9 cellular contexts compared by ENCODE assay signal in genomic region chr3:160707187-160707789, GRCh38. TPM values are rescaled to one million over a fixed set of nuclear protein-coding genes. Genes with fewer than 3 reads are reported as not detected.
DNase-seq lines count a peak whose midpoint lies in the region; ATAC-seq, FAIRE-seq and TF ChIP-seq lines count a peak whose summit lies in the region.
"Had no signal": no experiment of that assay in that cellular context is flagged by ENCODE, and none has a peak within 500 bp of the region (broad histone marks: within the 10 kb centered on the region; RNA-seq: fewer than 3 reads in every experiment).

No MANE protein-coding gene starts in this region.

- CTCF ChIA-PET in A549 (lab: Yijun Ruan, JAX) = interaction anchor here (0.9 to 2.9 kb wide), 5 partner anchors 22 to 240 kb away, joined by 3 to 20 read pairs (median 3); no protein-coding TSS in a partner anchor

- no peaks in the 10 kb centered on the region for H3K9me3 Mint-ChIP-seq in activated T-helper 1 cell treated with anti-CD3 and anti-CD28 coated beads, Interleukin-12 subunit alpha, Interleukin-12 subunit beta, Interleukin-2, Interleukin-4 antibody, amounts not matched to agents 30 ng/mL and 10 ng/mL and 1 ng/mL, durations not matched to agents 14 hours and 24 hours and 36 hours
- H3K9me3 Mint-ChIP-seq in glutamatergic neuron (ENCODE audit: unreplicated experiment) = no peaks in the 10 kb centered on the region
- H3K9me3 Mint-ChIP-seq: dendritic cell treated with granulocyte-macrophage colony-stimulating factor and Interleukin-4, amounts not matched to agents 40 ng/mL and 50 ng/mL, for 4 days had no signal

- DNase-seq in A549 (ENCODE audit: low read depth in 1 of 2, low spot score in 1 of 2) (peak; percentile 23 to 60), GM06990 (ENCODE audit: extremely low read depth, insufficient read length) (no peak), NCI-H446 (lab: John Stamatoyannopoulos, UW) (peak; percentile 38 to 74), glutamatergic neuron (no peak), putamen (ENCODE audit: low spot score) (peak; percentile 54)
- peak; percentile 8 for DNase-seq in activated T-helper 1 cell treated with anti-CD3 and anti-CD28 coated beads, Interleukin-12 subunit alpha, Interleukin-12 subunit beta, Interleukin-2, Interleukin-4 antibody, amounts not matched to agents 30 ng/mL and 10 ng/mL and 1 ng/mL, durations not matched to agents 14 hours and 24 hours and 36 hours (ENCODE audit: low spot score)

- no peak overlapping the region for H3K4me3 ChIP-seq in A549
- H3K4me3 ChIP-seq in GM06990 (replicated peaks; ENCODE audit: low read depth, low read length) = no peak overlapping the region

- TF ChIP-seq POLR2A in A549 (IDR thresholded peaks at IDR 0.05; ENCODE audit: low read length) = no peak

- peak; percentile 23 for FAIRE-seq in A549 (lab: Jason Lieb, UNC)

- no peaks in the 10 kb centered on the region for H3K36me3 Mint-ChIP-seq in activated T-helper 1 cell treated with anti-CD3 and anti-CD28 coated beads, Interleukin-12 subunit alpha, Interleukin-12 subunit beta, Interleukin-2, Interleukin-4 antibody, amounts not matched to agents 30 ng/mL and 10 ng/mL and 1 ng/mL, durations not matched to agents 14 hours and 24 hours and 36 hours (ENCODE audit: low read depth)
- H3K36me3 Mint-ChIP-seq in glutamatergic neuron (ENCODE audit: unreplicated experiment) = no peaks in the 10 kb centered on the region

- H3K9me3 ChIP-seq in A549 = no peaks in the 10 kb centered on the region

- TF ChIP-seq RAD21 in A549 (conservative IDR thresholded peaks at IDR 0.05 in 1 of 2, IDR thresholded peaks at IDR 0.05 in 1 of 2) = peak; percentile 74 to 77

- peak; percentile 61 for TF ChIP-seq CTCF in A549 (IDR thresholded peaks at IDR 0.05)
- peak; percentile 42 for TF ChIP-seq CTCF in GM06990 (IDR thresholded peaks at IDR 0.05; ENCODE audit: insufficient read depth, low read length, poor library complexity, severe bottlenecking)
- TF ChIP-seq CTCF in glutamatergic neuron (IDR thresholded peaks at IDR 0.05; ENCODE audit: partially characterized antibody, unreplicated experiment) = peak; percentile 41

- H3K4me1 ChIP-seq in A549 = no peaks in the 10 kb centered on the region

- no peaks in the 10 kb centered on the region; the same call in 1 of the 2 replicates for H3K27me3 ChIP-seq in GM06990 (replicated peaks; ENCODE audit: control insufficient read depth, insufficient read depth, low read length)

- no peak overlapping the region for H3K27ac Mint-ChIP-seq in activated T-helper 1 cell treated with anti-CD3 and anti-CD28 coated beads, Interleukin-12 subunit alpha, Interleukin-12 subunit beta, Interleukin-2, Interleukin-4 antibody, amounts not matched to agents 30 ng/mL and 10 ng/mL and 1 ng/mL, durations not matched to agents 14 hours and 24 hours and 36 hours
- no peak overlapping the region for H3K27ac Mint-ChIP-seq in glutamatergic neuron (ENCODE audit: unreplicated experiment)
- H3K27ac Mint-ChIP-seq: dendritic cell treated with granulocyte-macrophage colony-stimulating factor and Interleukin-4, amounts not matched to agents 40 ng/mL and 50 ng/mL, for 4 days had no signal

- no peaks in the 10 kb centered on the region for H3K4me1 Mint-ChIP-seq in activated T-helper 1 cell treated with anti-CD3 and anti-CD28 coated beads, Interleukin-12 subunit alpha, Interleukin-12 subunit beta, Interleukin-2, Interleukin-4 antibody, amounts not matched to agents 30 ng/mL and 10 ng/mL and 1 ng/mL, durations not matched to agents 14 hours and 24 hours and 36 hours (ENCODE audit: low read depth)
- H3K4me1 Mint-ChIP-seq in glutamatergic neuron (ENCODE audit: low read depth, unreplicated experiment) = peaks cover 8% of the 10 kb centered on the region

- H3K36me3 ChIP-seq in GM06990 (ENCODE audit: control insufficient read depth, insufficient read depth, low read length) = no peaks in the 10 kb centered on the region

- intact Hi-C loops in activated T-helper 1 cell treated with anti-CD3 and anti-CD28 coated beads, Interleukin-12 subunit alpha, Interleukin-12 subunit beta, Interleukin-2, Interleukin-4 antibody, amounts not matched to agents 30 ng/mL and 10 ng/mL and 1 ng/mL, durations not matched to agents 14 hours and 24 hours and 36 hours (cut with micrococcal nuclease) = loop anchor here (1.0 to 5.0 kb wide), 3 partner anchors 235 to 715 kb away; no protein-coding TSS in a partner anchor

- ATAC-seq in A549 (peak; percentile 65 to 93; a peak in 4 of 6 replicates), HG02938 (IDR thresholded peaks at IDR 0.05; ENCODE audit: unreplicated experiment) (peak; percentile 75), HG03095 (IDR thresholded peaks at IDR 0.05; ENCODE audit: unreplicated experiment) (no peak)

- peaks cover 15% of the 10 kb centered on the region for H3K27me3 Mint-ChIP-seq in activated T-helper 1 cell treated with anti-CD3 and anti-CD28 coated beads, Interleukin-12 subunit alpha, Interleukin-12 subunit beta, Interleukin-2, Interleukin-4 antibody, amounts not matched to agents 30 ng/mL and 10 ng/mL and 1 ng/mL, durations not matched to agents 14 hours and 24 hours and 36 hours (ENCODE audit: insufficient read depth)
- H3K27me3 Mint-ChIP-seq in glutamatergic neuron (ENCODE audit: unreplicated experiment) = no peaks in the 10 kb centered on the region

- WGBS in A549 (ENCODE audit: missing lambda C conversion rate) = 7% methylated on average over 4 of the region's 4 CpGs

- no peak for TF ChIP-seq EP300 in A549 (IDR thresholded peaks at IDR 0.05)

- H3K4me2 ChIP-seq in A549 = no peak overlapping the region

- no peak overlapping the region for H3K4me3 Mint-ChIP-seq in activated T-helper 1 cell treated with anti-CD3 and anti-CD28 coated beads, Interleukin-12 subunit alpha, Interleukin-12 subunit beta, Interleukin-2, Interleukin-4 antibody, amounts not matched to agents 30 ng/mL and 10 ng/mL and 1 ng/mL, durations not matched to agents 14 hours and 24 hours and 36 hours
- H3K4me3 Mint-ChIP-seq in glutamatergic neuron (ENCODE audit: unreplicated experiment) = no peak overlapping the region
- H3K4me3 Mint-ChIP-seq: dendritic cell treated with granulocyte-macrophage colony-stimulating factor and Interleukin-4, amounts not matched to agents 40 ng/mL and 50 ng/mL, for 4 days had no signal

- no peak overlapping the region for H3K27ac ChIP-seq in A549

- POLR2A ChIA-PET in A549 (lab: Yijun Ruan, JAX) = no interaction called here

TF ChIP-seq in A549, 52 proteins besides CTCF, POLR2A, EP300 and RAD21:
- peak; percentile 66 for TF ChIP-seq SMC3 (IDR thresholded peaks at IDR 0.05)
- no peak for TF ChIP-seq MAX (IDR thresholded peaks at IDR 0.05)

RNA-seq across cellular contexts. Expression of gene ARL14, which starts 30.3 kb away (rescaled TPM):
- polyA plus RNA-seq in A549 (2011; rRNA removed) (0.44 and 0.48 TPM in 2 replicates), A549 (2017; fragmentation: RNase III; extraction: RNeasy Plus Mini Kit Qiagen cat#74134 plus additional on column Dnase treatment) (0.14 to 0.37 TPM (median 0.24 TPM) in 3 replicates)
- 0.17 and 0.27 TPM in 2 replicates for polyA plus RNA-seq in A549 (2012; cell fraction: cytosol; rRNA removed)
- polyA plus RNA-seq in A549 (2012; cell fraction: nucleus; rRNA removed) = 0.09 and 0.10 TPM in 2 replicates
- 0.33 TPM in 1 of 2 replicates, not detected in the other for polyA minus RNA-seq in A549 (2011; rRNA and poly(A)+ RNA removed)
- total RNA-seq in activated T-helper 1 cell treated with anti-CD3 and anti-CD28 coated beads, Interleukin-12 subunit alpha, Interleukin-12 subunit beta, Interleukin-2, Interleukin-4 antibody, amounts not matched to agents 30 ng/mL and 10 ng/mL and 1 ng/mL, durations not matched to agents 14 hours and 24 hours and 36 hours = not detected in 2 replicates
- not detected for total RNA-seq in glutamatergic neuron (ENCODE audit: unreplicated experiment)

RNA-seq across cellular contexts. Expression of gene PPM1L, which starts 48.7 kb away (rescaled TPM):
- polyA plus RNA-seq in A549 (2011; rRNA removed) = 0.45 and 0.69 TPM in 2 replicates
- 0.13 and 0.17 TPM in 2 replicates for polyA plus RNA-seq in A549 (2012; cell fraction: cytosol; rRNA removed)
- polyA plus RNA-seq in A549 (2012; cell fraction: nucleus; rRNA removed) = 0.31 and 0.36 TPM in 2 replicates
- 0.26 to 0.39 TPM (median 0.27 TPM) in 3 replicates for polyA plus RNA-seq in A549 (2017; fragmentation: RNase III; extraction: RNeasy Plus Mini Kit Qiagen cat#74134 plus additional on column Dnase treatment)
- polyA minus RNA-seq in A549 (2011; rRNA and poly(A)+ RNA removed) = 0.63 and 1.4 TPM in 2 replicates
- total RNA-seq in activated T-helper 1 cell treated with anti-CD3 and anti-CD28 coated beads, Interleukin-12 subunit alpha, Interleukin-12 subunit beta, Interleukin-2, Interleukin-4 antibody, amounts not matched to agents 30 ng/mL and 10 ng/mL and 1 ng/mL, durations not matched to agents 14 hours and 24 hours and 36 hours = 2.7 and 3.3 TPM in 2 replicates
- total RNA-seq in glutamatergic neuron (ENCODE audit: unreplicated experiment) = 81.4 TPM

Comparison
In these comparisons a context has a peak if more than half of its experiments do, and no peak if none do; other contexts are left out.
1. DNase-seq: peak in A549 (2 of 2), NCI-H446 (2 of 2), activated T-helper 1 cell treated with anti-CD3 and anti-CD28 coated beads, Interleukin-12 subunit alpha, Interleukin-12 subunit beta, Interleukin-2, Interleukin-4 antibody, amounts not matched to agents 30 ng/mL and 10 ng/mL and 1 ng/mL, durations not matched to agents 14 hours and 24 hours and 36 hours (single experiment) and putamen (single experiment); none in GM06990 (single experiment) and glutamatergic neuron (single experiment).
2. RNA of gene PPM1L, which starts 48.7 kb away (total RNA-seq): 81.4 TPM in glutamatergic neuron (single experiment); 2.7 to 3.3 TPM in activated T-helper 1 cell treated with anti-CD3 and anti-CD28 coated beads, Interleukin-12 subunit alpha, Interleukin-12 subunit beta, Interleukin-2, Interleukin-4 antibody, amounts not matched to agents 30 ng/mL and 10 ng/mL and 1 ng/mL, durations not matched to agents 14 hours and 24 hours and 36 hours; every median in the first group is over 10 times any median in the second.
3. Peak in every context shown above with its lines, with median percentiles within 50 percentile points of each other: CTCF ChIP-seq.